Comparison of ENCODE assay signal across 10 cellular contexts in genomic region chr10:13206546-13207443, GRCh38. TPM values are rescaled to one million over a fixed set of nuclear protein-coding genes. Genes with fewer than 3 reads are reported as not detected.
DNase-seq lines count a peak whose midpoint lies in the region; ATAC-seq and TF ChIP-seq lines count a peak whose summit lies in the region.
"Had no signal": no experiment of that assay in that cellular context is flagged by ENCODE, and none has a peak within 500 bp of the region (broad histone marks: within the 10 kb centered on the region; RNA-seq: fewer than 3 reads in every experiment).

No MANE protein-coding gene starts in this region.

- CTCF ChIA-PET in HCT116 (lab: Charles Lee): interaction anchor here (0.8 to 1.6 kb wide), 7 partner anchors 13 to 330 kb away, joined by 3 to 15 read pairs (median 4); no protein-coding TSS in a partner anchor

- no peaks in the 10 kb centered on the region for H3K79me2 ChIP-seq in HCT116 (ENCODE audit: insufficient read depth, low read length)

- no peaks in the 10 kb centered on the region for H3K4me1 ChIP-seq in HCT116 (ENCODE audit: control insufficient read depth in 1 of 2, insufficient read depth in 2 of 2, low read length in 2 of 2)

- RAD21 ChIA-PET in HCT116 (lab: Charles Lee; ENCODE audit: low non-redundant PET in 1 of 2, low total read pairs in 2 of 2, uncharacterized antibody in 2 of 2, unreplicated experiment in 2 of 2): no interaction called here

- H3K9me3 ChIP-seq in HCT116 (ENCODE audit: control insufficient read depth in 1 of 2, insufficient read depth in 1 of 2, low read depth in 1 of 2, low read length in 2 of 2): no peaks in the 10 kb centered on the region

- no peaks in the 10 kb centered on the region for H3K27me3 ChIP-seq in HCT116 (ENCODE audit: insufficient read depth, low read length)

- TF ChIP-seq RAD21 in HCT116 (IDR thresholded peaks at IDR 0.05; ENCODE audit: low read depth): peak; percentile 49

- POLR2A ChIA-PET in HCT116 (lab: Charles Lee): no interaction called here

- no peaks in the 10 kb centered on the region for H3K9me2 ChIP-seq in HCT116 (ENCODE audit: insufficient read depth)

- peaks cover 19 to 51% of the 10 kb centered on the region in 2 experiments for H3K36me3 ChIP-seq in HCT116 (ENCODE audit: control insufficient read depth in 1 of 2, insufficient read depth in 2 of 2, low read length in 2 of 2)

- in situ Hi-C loops in astrocyte of the cerebellum (cut with HindIII; ENCODE audit: low sequenced_read_pairs): no loop called here

- no peak for ATAC-seq in HCT116
- no peak for ATAC-seq in GM18873 (IDR thresholded peaks at IDR 0.05; ENCODE audit: low FRiP score, unreplicated experiment)

- H3K4me2 ChIP-seq in HCT116 (ENCODE audit: low read length): no peak overlapping the region

- H2AFZ ChIP-seq in HCT116 (ENCODE audit: low read depth, low read length, poor library complexity, severe bottlenecking): no peak overlapping the region

- H4K20me1 ChIP-seq in HCT116 (ENCODE audit: insufficient read depth): no peaks in the 10 kb centered on the region

- H3K27ac ChIP-seq in HCT116 (ENCODE audit: low read depth, low read length): no peak overlapping the region

- peak; percentile 35 for DNase-seq in AG08395 (ENCODE audit: low spot score)
- peak; percentile 13 for DNase-seq in HCT116 (ENCODE audit: low read depth, low spot score)
- DNase-seq in astrocyte of the cerebellum (ENCODE audit: low read depth): peak; percentile 45
- DNase-seq in left kidney (ENCODE audit: low read depth, low spot score): peak; percentile 68
- DNase-seq in effector CD4-positive, alpha-beta T cell: no peak
- no peak for DNase-seq in DMS153 (lab: John Stamatoyannopoulos, UW)
- no peak for DNase-seq in EL

- H3K4me3 ChIP-seq in HCT116 (replicated peaks in 1 of 2; ENCODE audit: low read depth in 1 of 2, low read length in 2 of 2) (no peak overlapping the region), astrocyte of the cerebellum (ENCODE audit: low read depth, low read length) (no peak overlapping the region)

- intact Hi-C loops in HCT116 (cut with micrococcal nuclease): loop anchor here (1.0 kb wide), 1 partner anchor 96 kb away; no protein-coding TSS in a partner anchor

- TF ChIP-seq POLR2A in HCT116 (IDR thresholded peaks at IDR 0.05; ENCODE audit: borderline replicate concordance, extremely low read depth, insufficient read depth, insufficient read length): no peak

- no peak overlapping the region for H3K9ac ChIP-seq in HCT116 (ENCODE audit: low read length)

- BruUV-seq in HCT116 (replicated peaks; lab: Mats Ljungman, UMichigan): no TSS peak

- peak in 2 of 3 experiments; percentile 44 to 51; a peak in 4 of 6 replicates for TF ChIP-seq CTCF in HCT116 (IDR thresholded peaks at IDR 0.05 in 2 of 3, conservative IDR thresholded peaks at IDR 0.05 in 1 of 3; ENCODE audit: borderline replicate concordance in 1 of 3, insufficient read depth in 1 of 3, low read depth in 2 of 3, low read length in 2 of 3)
- TF ChIP-seq CTCF in astrocyte of the cerebellum (IDR thresholded peaks at IDR 0.05; ENCODE audit: low read depth, low read length, missing control alignments): peak; percentile 65

TF ChIP-seq in HCT116, 20 proteins besides CTCF, POLR2A, EP300 and RAD21:
- no peak for TF ChIP-seq JUND (IDR thresholded peaks at IDR 0.05)

RNA-seq across cellular contexts. Expression of gene UCMA, which starts 27.4 kb away (rescaled TPM):
- total RNA-seq in HCT116 (2021; ENCODE audit: unreplicated experiment): not detected
- polyA plus RNA-seq in HCT116 (2012): not detected in 2 replicates
- total RNA-seq: mononuclear cell, temporal lobe had no signal

RNA-seq across cellular contexts. Expression of gene MCM10, which starts 45.4 kb away (rescaled TPM):
- 43.1 TPM for total RNA-seq in HCT116 (2021; ENCODE audit: unreplicated experiment)
- polyA plus RNA-seq in HCT116 (2012): 7.5 and 8.8 TPM in 2 replicates

Comparison
In these comparisons a context has a peak if more than half of its experiments do, and no peak if none do; other contexts are left out.
1. DNase-seq: peak in AG08395 (single experiment), HCT116 (single experiment), astrocyte of the cerebellum (single experiment) and left kidney (single experiment); none in effector CD4-positive, alpha-beta T cell (single experiment), DMS153 (single experiment) and EL (single experiment).